ENCODE assay signal across 16 cellular contexts in genomic region chr5:51384281-51384840, GRCh38. TPM values are rescaled to one million over a fixed set of nuclear protein-coding genes. Genes with fewer than 3 reads are reported as not detected.
A peak's percentile ranks its signal among the peaks of the same experiment; 100 is the strongest.
DNase-seq lines count a peak whose midpoint lies in the region; TF ChIP-seq lines count a peak whose summit lies in the region.
"Had no signal": no experiment of that assay in that cellular context is flagged by ENCODE, and none has a peak within 500 bp of the region (broad histone marks: within the 10 kb centered on the region; RNA-seq: fewer than 3 reads in every experiment).

No MANE protein-coding gene starts in this region.

- H3K27me3 ChIP-seq in Caco-2 (replicated peaks; ENCODE audit: control insufficient read depth, insufficient read depth, low read length) (no peaks in the 10 kb centered on the region; the same call in 1 of the 2 replicates), HUES64 (ENCODE audit: insufficient read depth, low read length) (peaks cover 99% of the 10 kb centered on the region), colonic mucosa (peaks cover 64% of the 10 kb centered on the region), tibial artery (peaks cover 0 to 91% of the 10 kb centered on the region in 2 donors)

- H3K36me3 ChIP-seq in Caco-2 (ENCODE audit: control insufficient read depth, insufficient read depth, low read length) = no peaks in the 10 kb centered on the region
- no peaks in the 10 kb centered on the region for H3K36me3 ChIP-seq in HUES64 (ENCODE audit: insufficient read depth, low read length)
- H3K36me3 ChIP-seq in colonic mucosa = no peaks in the 10 kb centered on the region
- no peaks in the 10 kb centered on the region for H3K36me3 ChIP-seq in tibial artery
- H3K36me3 ChIP-seq: ascending aorta, heart right ventricle had no signal

- 2% methylated on average over 7 of the region's 12 CpGs for WGBS in HUES64

- DNase-seq in Caco-2 = no peak
- no peak for DNase-seq in colonic mucosa
- DNase-seq in NOMO-1 treated with DMSO at 0.1 percent for 48 hours (lab: John Stamatoyannopoulos, UW; ENCODE audit: unreplicated experiment) = no peak
- DNase-seq in activated naive CD4-positive, alpha-beta T cell (lab: John Stamatoyannopoulos, UW) = no peak
- no peak for DNase-seq in head of caudate nucleus
- DNase-seq in tibial artery = no peak
- DNase-seq: activated CD4-positive, alpha-beta T cell treated with anti-CD3 and anti-CD28 coated beads, Interleukin-2, amount 10 ng/mL, durations not matched to agents 7 days and 5 days; heart right ventricle; NCI-H2081 treated with DMSO at 0.1 percent for 48 hours; stimulated activated CD8-positive, alpha-beta memory T cell treated with anti-CD3 and anti-CD28 coated beads, Interleukin-4, amount 100 ng/mL, for 48 hours had no signal

- TF ChIP-seq CTCF in Caco-2 (IDR thresholded peaks at IDR 0.05; ENCODE audit: insufficient read depth in 1 of 2, low read depth in 1 of 2, low read length in 1 of 2, severe bottlenecking in 1 of 2, unreplicated experiment in 1 of 2) = no peak
- TF ChIP-seq CTCF in colonic mucosa (IDR thresholded peaks at IDR 0.05) = no peak
- TF ChIP-seq CTCF in nephron (IDR thresholded peaks at IDR 0.05; ENCODE audit: unreplicated experiment in 3 of 3) = no peak
- no peak for TF ChIP-seq CTCF in tibial artery (IDR thresholded peaks at IDR 0.05)

- H3K4me3 ChIP-seq in Caco-2 (ENCODE audit: low read depth, low read length) (no peak overlapping the region), HUES64 (ENCODE audit: low read length) (peak overlapping the region; percentile 59), colonic mucosa (no peak overlapping the region), tibial artery (no peak overlapping the region)

- H3K27ac ChIP-seq in HUES64 (ENCODE audit: low read depth, low read length) (no peak overlapping the region), colonic mucosa (peak overlapping the region; percentile 38), tibial artery (no peak overlapping the region)
- H3K27ac ChIP-seq: ascending aorta, heart right ventricle had no signal

- no TSS peak for BruUV-seq in Caco-2 (replicated peaks; lab: Mats Ljungman, UMichigan)

- H3K27me3 Mint-ChIP-seq in Caco-2 (ENCODE audit: insufficient read depth, unreplicated experiment) = peaks cover 17% of the 10 kb centered on the region
- H3K27me3 Mint-ChIP-seq in nephron (ENCODE audit: low read depth) = peaks cover 100% of the 10 kb centered on the region

- H3K27ac Mint-ChIP-seq in Caco-2 (ENCODE audit: unreplicated experiment) (peak overlapping the region; percentile 35), nephron (no peak overlapping the region)
- H3K27ac Mint-ChIP-seq: activated CD4-positive, alpha-beta T cell treated with anti-CD3 and anti-CD28 coated beads, Interleukin-2, amount 10 ng/mL, durations not matched to agents 7 days and 5 days; T-helper 1 cell treated with Interleukin-12 subunit alpha and Interleukin-12 subunit beta and Interleukin-4 antibody, amounts not matched to agents 30 μg/mL and 1 μg/mL, for 36 hours had no signal

- H3K4me1 Mint-ChIP-seq in Caco-2 (ENCODE audit: low read depth, unreplicated experiment) (no peaks in the 10 kb centered on the region), nephron (peaks cover 43% of the 10 kb centered on the region)

- H3K4me1 ChIP-seq in Caco-2 (no peaks in the 10 kb centered on the region), HUES64 (ENCODE audit: insufficient read depth, low read length) (peaks cover 67% of the 10 kb centered on the region), colonic mucosa (no peaks in the 10 kb centered on the region), tibial artery (peaks cover 0 to 45% (median 26%) of the 10 kb centered on the region in 4 donors)
- H3K4me1 ChIP-seq: ascending aorta had no signal

- H3K4me3 Mint-ChIP-seq in Caco-2 (ENCODE audit: unreplicated experiment) (peak overlapping the region; percentile 83), nephron (peak overlapping the region; percentile 82 to 87 (median 83))
- H3K4me3 Mint-ChIP-seq: activated CD4-positive, alpha-beta T cell treated with anti-CD3 and anti-CD28 coated beads, Interleukin-2, amount 10 ng/mL, durations not matched to agents 7 days and 5 days; T-helper 1 cell treated with Interleukin-12 subunit alpha and Interleukin-12 subunit beta and Interleukin-4 antibody, amounts not matched to agents 30 μg/mL and 1 μg/mL, for 36 hours had no signal

- H3K9ac ChIP-seq in HUES64 (ENCODE audit: low read depth, low read length) = no peak overlapping the region
- H3K9ac ChIP-seq in colonic mucosa (ENCODE audit: low read depth in 2 of 2, low read length in 2 of 2) = no peak overlapping the region

- peaks cover 9% of the 10 kb centered on the region for H3K36me3 Mint-ChIP-seq in Caco-2 (ENCODE audit: insufficient read depth, unreplicated experiment)
- H3K36me3 Mint-ChIP-seq in nephron (ENCODE audit: low read depth) = no peaks in the 10 kb centered on the region

- intact Hi-C loops in Caco-2 (cut with micrococcal nuclease; ENCODE audit: unreplicated experiment) (loop anchor here (5.0 to 10.0 kb wide), 2 partner anchors 578 to 1270 kb away; no protein-coding TSS in a partner anchor), colonic mucosa (cut with DNase I) (no loop called here), head of caudate nucleus (cut with DNase I) (no loop called here), tibial artery (cut with DNase I; ENCODE audit: low total_unique reads) (no loop called here)

- H3K9me3 ChIP-seq in Caco-2 (no peaks in the 10 kb centered on the region), HUES64 (ENCODE audit: insufficient read depth, low read depth, low read length) (no peaks in the 10 kb centered on the region), colonic mucosa (no peaks in the 10 kb centered on the region), tibial artery (no peaks in the 10 kb centered on the region)
- H3K9me3 ChIP-seq: ascending aorta, heart right ventricle had no signal

- CTCF ChIA-PET in Caco-2 (lab: Charles Lee) = no interaction called here

- H3K9me3 Mint-ChIP-seq in Caco-2 (ENCODE audit: unreplicated experiment) (no peaks in the 10 kb centered on the region), nephron (peaks cover 2% of the 10 kb centered on the region)
- H3K9me3 Mint-ChIP-seq: activated CD4-positive, alpha-beta T cell treated with anti-CD3 and anti-CD28 coated beads, Interleukin-2, amount 10 ng/mL, durations not matched to agents 7 days and 5 days; T-helper 1 cell treated with Interleukin-12 subunit alpha and Interleukin-12 subunit beta and Interleukin-4 antibody, amounts not matched to agents 30 μg/mL and 1 μg/mL, for 36 hours had no signal

- POLR2A ChIA-PET in Caco-2 (lab: Charles Lee) = no interaction called here

RNA-seq across cellular contexts. Expression of gene ISL1, which starts 1.1 kb away (rescaled TPM):
- total RNA-seq in Caco-2 (2022) (0.29 and 0.88 TPM in 2 replicates), colonic mucosa (1 to 10 TPM; 1.3 to 1.6 TPM)
- polyA plus RNA-seq in HUES64 (2013, experiment 1 of 2) = 0.90 TPM
- polyA plus RNA-seq in HUES64 (2013, experiment 2 of 2) = 0.51 TPM
- total RNA-seq: activated CD4-positive, alpha-beta T cell treated with anti-CD3 and anti-CD28 coated beads, Interleukin-2, amount 10 ng/mL, durations not matched to agents 7 days and 5 days; ascending aorta; heart right ventricle; LHCN-M2; osteocyte had no signal
- polyA plus RNA-seq: heart right ventricle had no signal
